ENCODE assay signal across 15 cellular contexts in the genomic region with DNA sequence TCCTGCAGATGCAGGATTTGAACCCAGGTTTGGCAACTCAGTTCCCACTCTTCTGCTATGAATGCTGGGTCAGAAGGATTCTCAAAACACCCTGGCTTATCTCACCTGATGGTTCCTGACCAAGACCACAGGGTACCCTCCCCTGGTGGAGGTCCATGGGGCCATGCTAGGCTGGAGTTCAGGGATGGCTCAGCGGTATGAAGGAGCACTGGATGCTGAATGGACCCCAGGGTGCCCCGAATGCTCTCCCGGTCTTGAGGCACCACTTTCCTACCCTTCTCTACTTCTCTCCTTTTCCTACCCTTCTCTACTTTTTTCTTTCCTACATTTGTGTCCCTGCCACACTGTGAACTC. TPM values are rescaled to one million over a fixed set of nuclear protein-coding genes. Genes with fewer than 3 reads are reported as not detected.
DNase-seq lines count a peak whose midpoint lies in the region; ATAC-seq, FAIRE-seq and TF ChIP-seq lines count a peak whose summit lies in the region.
"Had no signal": no experiment of that assay in that cellular context is flagged by ENCODE, and none has a peak within 500 bp of the region (broad histone marks: within the 10 kb centered on the region; RNA-seq: fewer than 3 reads in every experiment).

No MANE protein-coding gene starts in this region.

- H3K4me3 ChIP-seq in A549: no peak overlapping the region; the same call in 2 of the 3 replicates
- no peak overlapping the region for H3K4me3 ChIP-seq in DND-41 (ENCODE audit: low read depth in 1 of 2, low read length in 2 of 2)
- peak overlapping the region; percentile 21 for H3K4me3 ChIP-seq in lower lobe of right lung
- H3K4me3 ChIP-seq: adrenal gland, GM23248, hepatocyte had no signal

- no peaks in the 10 kb centered on the region for H3K79me2 ChIP-seq in DND-41 (ENCODE audit: insufficient read depth, low read length)
- H3K79me2 ChIP-seq: hepatocyte had no signal

- intact Hi-C loops in lower lobe of right lung (cut with DNase I): no loop called here

- WGBS in A549 (ENCODE audit: missing lambda C conversion rate): 95% methylated on average over 3 of the region's 3 CpGs

- H3K4me1 ChIP-seq in A549 (peaks cover 7% of the 10 kb centered on the region; the same call in 1 of the 3 replicates), DND-41 (ENCODE audit: insufficient read depth, low read length) (peaks cover 7% of the 10 kb centered on the region; the same call in 1 of the 2 replicates), lower lobe of right lung (peaks cover 20% of the 10 kb centered on the region)

- H3K9me3 ChIP-seq in A549 (no peaks in the 10 kb centered on the region), DND-41 (ENCODE audit: insufficient read depth, low read length, severe bottlenecking) (no peaks in the 10 kb centered on the region), lower lobe of right lung (no peaks in the 10 kb centered on the region)
- H3K9me3 ChIP-seq: adrenal gland had no signal

- H4K20me1 ChIP-seq in DND-41 (ENCODE audit: insufficient read depth, low read length): no peaks in the 10 kb centered on the region

- H3K4me2 ChIP-seq in A549 (peak overlapping the region; percentile 96), DND-41 (ENCODE audit: insufficient read depth, low read length) (peak overlapping the region; percentile 47; the same call in 1 of the 2 replicates)

- H3K27me3 Mint-ChIP-seq in activated T-helper 17 cell treated with anti-CD3 and anti-CD28 coated beads, Interleukin-2, amount 50 U/mL, for 72 hours: peaks cover 4% of the 10 kb centered on the region

- H3K27me3 ChIP-seq in DND-41 (ENCODE audit: insufficient read depth, low read length, poor library complexity) (peaks cover 28% of the 10 kb centered on the region), lower lobe of right lung (ENCODE audit: low read depth) (peaks cover 6% of the 10 kb centered on the region)
- H3K27me3 ChIP-seq: adrenal gland had no signal

- H3K4me1 Mint-ChIP-seq in activated T-helper 17 cell treated with anti-CD3 and anti-CD28 coated beads, Interleukin-2, amount 50 U/mL, for 72 hours: no peaks in the 10 kb centered on the region
- H3K4me1 Mint-ChIP-seq: CD14-positive monocyte had no signal

- H3K36me3 ChIP-seq in DND-41 (ENCODE audit: insufficient read depth, low read length) (no peaks in the 10 kb centered on the region), lower lobe of right lung (no peaks in the 10 kb centered on the region)
- H3K36me3 ChIP-seq: adrenal gland had no signal

- H3K4me3 Mint-ChIP-seq in activated T-helper 17 cell treated with anti-CD3 and anti-CD28 coated beads, Interleukin-2, amount 50 U/mL, for 72 hours: peak overlapping the region; percentile 36

- H3K27ac Mint-ChIP-seq in activated T-helper 17 cell treated with anti-CD3 and anti-CD28 coated beads, Interleukin-2, amount 50 U/mL, for 72 hours: no peak overlapping the region

- TF ChIP-seq RAD21 in A549 (conservative IDR thresholded peaks at IDR 0.05 in 1 of 2, IDR thresholded peaks at IDR 0.05 in 1 of 2): no peak

- CTCF ChIA-PET in A549 (lab: Yijun Ruan, JAX): interaction anchor here (0.8 to 8.8 kb wide), 10 partner anchors 10 to 166 kb away, joined by 3 to 86 read pairs (median 7); a partner anchor contains a TSS

- peak in 1 of 2 experiments; percentile 1; a peak in 2 of 6 replicates for ATAC-seq in A549
- no peak for ATAC-seq in DND-41 (ENCODE audit: insufficient read depth, low read depth)
- ATAC-seq in activated T-helper 17 cell treated with anti-CD3 and anti-CD28 coated beads, Interleukin-2, amount 50 U/mL, for 72 hours (replicated peaks): no peak
- no peak for ATAC-seq in lower lobe of right lung
- ATAC-seq in HG03342 (IDR thresholded peaks at IDR 0.05; ENCODE audit: unreplicated experiment): no peak
- ATAC-seq: right cardiac atrium had no signal

- H2AFZ ChIP-seq in DND-41 (ENCODE audit: low read depth, low read length): no peak overlapping the region
- H2AFZ ChIP-seq: GM23248, hepatocyte had no signal

- POLR2A ChIA-PET in A549 (lab: Yijun Ruan, JAX): interaction anchor here (2.5 to 3.5 kb wide), 2 partner anchors 35 to 39 kb away, joined by 9 to 22 read pairs; no protein-coding TSS in a partner anchor

- TF ChIP-seq EP300 in A549 (IDR thresholded peaks at IDR 0.05): no peak

- no peak for DNase-seq in A549 (ENCODE audit: low read depth in 1 of 2, low spot score in 1 of 2)
- DNase-seq in DND-41: no peak
- DNase-seq in lower lobe of right lung: no peak
- no peak for DNase-seq in AML-193 (lab: John Stamatoyannopoulos, UW)
- no peak for DNase-seq in stimulated activated CD4-positive, alpha-beta T cell treated with anti-CD3 and anti-CD28 coated beads, Interleukin-4, amount 100 ng/mL, for 1 hour
- DNase-seq in SW 1271 (lab: John Stamatoyannopoulos, UW): no peak
- DNase-seq: effector memory CD4-positive, alpha-beta T cell; GM23248 had no signal

- no peak overlapping the region for H3K9ac ChIP-seq in DND-41 (ENCODE audit: low read depth, low read length)
- H3K9ac ChIP-seq: GM23248 had no signal

- H3K36me3 Mint-ChIP-seq in activated T-helper 17 cell treated with anti-CD3 and anti-CD28 coated beads, Interleukin-2, amount 50 U/mL, for 72 hours (ENCODE audit: low read depth): no peaks in the 10 kb centered on the region

- no peak overlapping the region; a peak in 1 of 6 replicates for H3K27ac ChIP-seq in A549
- no peak overlapping the region for H3K27ac ChIP-seq in DND-41 (ENCODE audit: low read length)
- H3K27ac ChIP-seq in lower lobe of right lung: no peak overlapping the region
- H3K27ac ChIP-seq: adrenal gland, GM23248, hepatocyte had no signal

- TF ChIP-seq POLR2A in A549 (IDR thresholded peaks at IDR 0.05; ENCODE audit: low read length): no peak

- no peak for FAIRE-seq in A549 (lab: Jason Lieb, UNC)

- no peaks in the 10 kb centered on the region for H3K9me3 Mint-ChIP-seq in activated T-helper 17 cell treated with anti-CD3 and anti-CD28 coated beads, Interleukin-2, amount 50 U/mL, for 72 hours

- TF ChIP-seq CTCF in A549 (IDR thresholded peaks at IDR 0.05) (no peak), DND-41 (IDR thresholded peaks at IDR 0.05; ENCODE audit: borderline replicate concordance, extremely low read depth, low read length, poor library complexity, severe bottlenecking) (no peak), lower lobe of right lung (IDR thresholded peaks at IDR 0.05) (no peak)

TF ChIP-seq in A549, 52 proteins besides CTCF, POLR2A, EP300 and RAD21:
- TF ChIP-seq ZSCAN20 (CRISPR knock-in tag; IDR thresholded peaks at IDR 0.05): no peak
- TF ChIP-seq HOXB13 (CRISPR knock-in tag; IDR thresholded peaks at IDR 0.05; ENCODE audit: low read depth): no peak

RNA-seq across cellular contexts. Expression of a gene that starts 9.7 kb away (rescaled TPM):
- polyA plus RNA-seq in A549 (2011; rRNA removed) (0.01 TPM in 2 replicates), A549 (2017; fragmentation: RNase III; extraction: RNeasy Plus Mini Kit Qiagen cat#74134 plus additional on column Dnase treatment) (0.01 TPM in 2 of 3 replicates, not detected in the other)
- polyA plus RNA-seq in A549 (2012; cell fraction: cytosol; rRNA removed): 0.03 TPM in 1 of 2 replicates, not detected in the other
- 0.06 and 0.11 TPM in 2 replicates for polyA plus RNA-seq in A549 (2012; cell fraction: nucleus; rRNA removed)
- polyA minus RNA-seq in A549 (2011; rRNA and poly(A)+ RNA removed): 0.17 TPM in 1 of 2 replicates, not detected in the other
- not detected for total RNA-seq in activated T-helper 17 cell treated with anti-CD3 and anti-CD28 coated beads, Interleukin-2, amount 50 U/mL, for 72 hours
- total RNA-seq in lower lobe of right lung: 1.2 TPM
- total RNA-seq: GM23248, hepatocyte, RPMI7951 had no signal
- polyA plus RNA-seq: GM23248 had no signal

RNA-seq across cellular contexts. Expression of a gene that starts 43.8 kb away (rescaled TPM):
- polyA plus RNA-seq in A549 (2011; rRNA removed): 43.7 and 56.7 TPM in 2 replicates
- polyA plus RNA-seq in A549 (2012; cell fraction: cytosol; rRNA removed): 9.8 and 11.7 TPM in 2 replicates
- polyA plus RNA-seq in A549 (2012; cell fraction: nucleus; rRNA removed): 65.0 and 74.3 TPM in 2 replicates
- polyA plus RNA-seq in A549 (2017; fragmentation: RNase III; extraction: RNeasy Plus Mini Kit Qiagen cat#74134 plus additional on column Dnase treatment): 34.4 to 46.5 TPM (median 43.3 TPM) in 3 replicates
- polyA minus RNA-seq in A549 (2011; rRNA and poly(A)+ RNA removed): 212 and 231 TPM in 2 replicates
- under 1 TPM; 0.05 to 0.06 TPM for total RNA-seq in activated T-helper 17 cell treated with anti-CD3 and anti-CD28 coated beads, Interleukin-2, amount 50 U/mL, for 72 hours
- total RNA-seq in lower lobe of right lung: 10.8 TPM

RNA-seq across cellular contexts. Expression of a gene that starts 51.2 kb away (rescaled TPM):
- polyA plus RNA-seq in A549 (2011; rRNA removed): 11.3 and 11.5 TPM in 2 replicates
- polyA plus RNA-seq in A549 (2012; cell fraction: cytosol; rRNA removed): 7.7 and 8.6 TPM in 2 replicates
- polyA plus RNA-seq in A549 (2012; cell fraction: nucleus; rRNA removed): 14.0 and 16.7 TPM in 2 replicates
- 10.7 to 12.5 TPM (median 12.0 TPM) in 3 replicates for polyA plus RNA-seq in A549 (2017; fragmentation: RNase III; extraction: RNeasy Plus Mini Kit Qiagen cat#74134 plus additional on column Dnase treatment)
- 8.6 and 9.5 TPM in 2 replicates for polyA minus RNA-seq in A549 (2011; rRNA and poly(A)+ RNA removed)
- under 1 TPM; 0.54 to 0.85 TPM for total RNA-seq in activated T-helper 17 cell treated with anti-CD3 and anti-CD28 coated beads, Interleukin-2, amount 50 U/mL, for 72 hours
- total RNA-seq in lower lobe of right lung: 10.5 TPM

Comparison
In these comparisons a context has a peak if more than half of its experiments do, and no peak if none do; other contexts are left out.
1. RNA of a gene that starts 43.8 kb away (total RNA-seq): 10.8 TPM in lower lobe of right lung (single experiment); 0.05 to 0.06 TPM in activated T-helper 17 cell treated with anti-CD3 and anti-CD28 coated beads, Interleukin-2, amount 50 U/mL, for 72 hours; every median in the first group is over 10 times any median in the second.